8 cellular contexts compared by ENCODE assay signal in genomic region chr12:121467638-121468403, GRCh38.
DNase-seq lines count a peak whose midpoint lies in the region; ATAC-seq and TF ChIP-seq lines count a peak whose summit lies in the region.

No MANE protein-coding gene starts in this region.

- 5 to 6% methylated on average over 48 of the region's 48 CpGs for WGBS in heart right ventricle, 2 donors
- WGBS in psoas muscle, 3 donors, result 7 to 11% (median 8%) methylated on average over 45 to 48 of the region's 48 CpGs

- ATAC-seq in HG02852 (IDR thresholded peaks at IDR 0.05; ENCODE audit: unreplicated experiment), result peak; percentile 17
- ATAC-seq in heart right ventricle, result peak; percentile 3 to 60 (median 37)
- peak; percentile 8 to 18 (median 8) for ATAC-seq in psoas muscle

- H3K4me3 ChIP-seq in heart right ventricle, result peak overlapping the region; percentile 47 to 73 (median 60)
- H3K4me3 ChIP-seq in psoas muscle, result peak overlapping the region; percentile 76

- intact Hi-C loops in heart right ventricle (cut with DNase I), result no loop called here
- intact Hi-C loops in psoas muscle (cut with DNase I), result no loop called here

- DNase-seq in NCI-H1105 treated with DMSO at 0.1 percent for 48 hours (lab: John Stamatoyannopoulos, UW) (peak; percentile 49), NCI-H1105 (lab: John Stamatoyannopoulos, UW) (no peak), heart right ventricle (peak in 1 of 2 donors; percentile 27), psoas muscle (no peak), SIG-M5 treated with dmso at 0.1 percent for 504 hours (lab: John Stamatoyannopoulos, UW; ENCODE audit: unreplicated experiment) (no peak), DMS153 treated with DMSO at 0.1 percent for 48 hours (lab: John Stamatoyannopoulos, UW; ENCODE audit: unreplicated experiment) (no peak)

- H3K27me3 ChIP-seq in heart right ventricle (no peaks in the 10 kb centered on the region), psoas muscle (ENCODE audit: insufficient read depth in 3 of 3, low read length in 2 of 3) (no peaks in the 10 kb centered on the region)

- TF ChIP-seq CTCF in VCaP (conservative IDR thresholded peaks at IDR 0.05) (no peak), heart right ventricle (IDR thresholded peaks at IDR 0.05) (no peak), psoas muscle (IDR thresholded peaks at IDR 0.05) (no peak)

- H3K27ac ChIP-seq in VCaP (peak overlapping the region; percentile 81), heart right ventricle (peak overlapping the region in 7 of 10 donors; percentile 16 to 81 (median 59)), psoas muscle (peak overlapping the region; percentile 50)

- H3K36me3 ChIP-seq in heart right ventricle (peaks cover 0 to 6% (median 0%) of the 10 kb centered on the region in 9 donors), psoas muscle (ENCODE audit: insufficient read depth in 1 of 2, low read depth in 1 of 2) (no peaks in the 10 kb centered on the region)

- no peaks in the 10 kb centered on the region for H3K9me3 ChIP-seq in heart right ventricle
- no peaks in the 10 kb centered on the region for H3K9me3 ChIP-seq in psoas muscle

- H3K4me1 ChIP-seq in heart right ventricle (peaks cover 5 to 25% (median 17%) of the 10 kb centered on the region in 9 donors), psoas muscle (peaks cover 11% of the 10 kb centered on the region)
